ENCODE assay signal across 9 cellular contexts in the genomic region with DNA sequence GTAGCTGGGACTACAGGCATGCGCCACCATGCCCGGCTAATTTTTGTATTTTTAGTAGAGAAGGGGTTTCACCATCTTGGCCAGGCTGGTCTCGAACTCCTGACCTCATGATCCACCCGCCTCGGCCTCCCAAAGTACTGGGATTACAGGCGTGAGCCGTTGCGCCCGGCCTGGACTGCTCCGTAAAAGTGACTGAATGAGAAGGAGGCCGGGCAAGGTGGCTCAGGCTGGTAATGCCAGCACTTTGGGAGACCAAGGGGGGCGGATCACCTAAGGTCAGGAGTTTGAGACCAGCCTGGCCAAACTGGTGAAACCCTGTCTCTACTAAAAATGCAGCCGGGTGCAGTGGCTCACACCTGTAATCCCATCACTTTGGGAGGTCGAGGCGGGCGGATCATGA. TPM values are rescaled to one million over a fixed set of nuclear protein-coding genes. Genes with fewer than 3 reads are reported as not detected.
"Had no signal": no experiment of that assay in that cellular context is flagged by ENCODE, and none has a peak within 500 bp of the region (broad histone marks: within the 10 kb centered on the region; RNA-seq: fewer than 3 reads in every experiment).

No MANE protein-coding gene starts in this region.

RNA-seq across cellular contexts. Expression of a gene that starts 21.3 kb away (rescaled TPM):
- total RNA-seq: naive thymus-derived CD8-positive, alpha-beta T cell; natural killer cell treated with Interleukin-12 subunit alpha and Interleukin-12 subunit beta and Interleukin-15 and Interleukin-18, amount 100 ng/mL, for 72 hours; neural crest cell; renal cortical epithelial cell; smooth muscle cell; stomach; temporal lobe; tibial nerve; urinary bladder had no signal
- polyA plus RNA-seq: naive thymus-derived CD8-positive, alpha-beta T cell had no signal
